ENCODE assay signal across 12 cellular contexts in genomic region chr15:78937132-78937739, GRCh38. TPM values are rescaled to one million over a fixed set of nuclear protein-coding genes. Genes with fewer than 3 reads are reported as not detected.
DNase-seq lines count a peak whose midpoint lies in the region; ATAC-seq and TF ChIP-seq lines count a peak whose summit lies in the region.
"Had no signal": no experiment of that assay in that cellular context is flagged by ENCODE, and none has a peak within 500 bp of the region (broad histone marks: within the 10 kb centered on the region; RNA-seq: fewer than 3 reads in every experiment).

No MANE protein-coding gene starts in this region.

- H3K36me3 Mint-ChIP-seq in endothelial cell (ENCODE audit: low read depth, unreplicated experiment): no peaks in the 10 kb centered on the region

- TF ChIP-seq CTCF in GM12865 (IDR thresholded peaks at IDR 0.05; ENCODE audit: insufficient read depth, low read depth, low read length, missing control alignments): no peak
- TF ChIP-seq CTCF in OCI-LY3 (IDR thresholded peaks at IDR 0.05; ENCODE audit: low read depth, low read length): no peak
- TF ChIP-seq CTCF in endothelial cell (IDR thresholded peaks at IDR 0.05; ENCODE audit: unreplicated experiment): no peak
- no peak for TF ChIP-seq CTCF in parathyroid adenoma (IDR thresholded peaks at IDR 0.05)

- H3K9me3 ChIP-seq in OCI-LY3 (ENCODE audit: insufficient read depth, low read length) (no peaks in the 10 kb centered on the region), parathyroid adenoma (ENCODE audit: control insufficient read depth, low read length) (no peaks in the 10 kb centered on the region)

- no peaks in the 10 kb centered on the region for H3K27me3 ChIP-seq in OCI-LY3 (ENCODE audit: low read depth, low read length)
- H3K27me3 ChIP-seq in parathyroid adenoma (ENCODE audit: control insufficient read depth, insufficient read depth, low read length): no peaks in the 10 kb centered on the region

- H3K79me2 ChIP-seq in OCI-LY3 (ENCODE audit: low read length): peaks cover 60% of the 10 kb centered on the region
- no peaks in the 10 kb centered on the region for H3K79me2 ChIP-seq in parathyroid adenoma

- H3K9me3 Mint-ChIP-seq in endothelial cell (ENCODE audit: unreplicated experiment): no peaks in the 10 kb centered on the region
- H3K9me3 Mint-ChIP-seq: naive thymus-derived CD8-positive, alpha-beta T cell had no signal

- peak overlapping the region; percentile 41 for H3K27ac Mint-ChIP-seq in endothelial cell (ENCODE audit: unreplicated experiment)

- H2AFZ ChIP-seq in OCI-LY3 (ENCODE audit: low read depth, low read length) (no peak overlapping the region), parathyroid adenoma (no peak overlapping the region)

- H3K36me3 ChIP-seq in OCI-LY3 (replicated peaks; ENCODE audit: low read depth, low read length) (peaks cover 69% of the 10 kb centered on the region), parathyroid adenoma (ENCODE audit: control insufficient read depth, insufficient read depth, low read length) (no peaks in the 10 kb centered on the region)

- H4K20me1 ChIP-seq in OCI-LY3 (ENCODE audit: insufficient read depth, low read length): no peaks in the 10 kb centered on the region

- H3K4me3 ChIP-seq in GM12865 (ENCODE audit: low read depth, low read length): peak overlapping the region; percentile 16; the same call in 1 of the 2 replicates
- no peak overlapping the region for H3K4me3 ChIP-seq in OCI-LY3 (ENCODE audit: low read length)
- H3K4me3 ChIP-seq in parathyroid adenoma (ENCODE audit: low read depth, low read length): no peak overlapping the region

- H3K4me1 ChIP-seq in OCI-LY3 (ENCODE audit: low read length): peaks cover 60% of the 10 kb centered on the region
- no peaks in the 10 kb centered on the region for H3K4me1 ChIP-seq in parathyroid adenoma

- H3K4me2 ChIP-seq in OCI-LY3 (ENCODE audit: low read length) (peak overlapping the region; percentile 19), parathyroid adenoma (ENCODE audit: low read length) (no peak overlapping the region)
- H3K4me2 ChIP-seq: KMS-11 had no signal

- H3K27me3 Mint-ChIP-seq in endothelial cell (ENCODE audit: unreplicated experiment): peaks cover 7% of the 10 kb centered on the region

- H3K9ac ChIP-seq in OCI-LY3 (ENCODE audit: low read length) (peak overlapping the region; percentile 53; the same call in 1 of the 2 replicates), parathyroid adenoma (no peak overlapping the region)
- H3K9ac ChIP-seq: KMS-11 had no signal

- H3K4me1 Mint-ChIP-seq in endothelial cell (ENCODE audit: unreplicated experiment): peaks cover 29% of the 10 kb centered on the region

- no peak for ATAC-seq in GM18870 (IDR thresholded peaks at IDR 0.05; ENCODE audit: unreplicated experiment)

- H3K4me3 Mint-ChIP-seq in endothelial cell (ENCODE audit: unreplicated experiment): no peak overlapping the region

- H3K27ac ChIP-seq in OCI-LY3 (ENCODE audit: low read length) (peak overlapping the region; percentile 94), parathyroid adenoma (peak overlapping the region; percentile 53)
- H3K27ac ChIP-seq: KMS-11 had no signal

- no peak for DNase-seq in GM12865 (ENCODE audit: low read depth)
- peak; percentile 31 for DNase-seq in endothelial cell (ENCODE audit: low spot score)
- no peak for DNase-seq in DMS153 treated with DMSO at 0.1 percent for 48 hours (lab: John Stamatoyannopoulos, UW; ENCODE audit: unreplicated experiment)
- DNase-seq in NCI-H1436 (lab: John Stamatoyannopoulos, UW): no peak
- no peak for DNase-seq in NCI-H128 (lab: John Stamatoyannopoulos, UW; ENCODE audit: unreplicated experiment)
- DNase-seq: activated CD4-positive, CD25-positive, alpha-beta regulatory T cell; EL had no signal

RNA-seq across cellular contexts. Expression of gene CTSH, which starts 7.6 kb away (rescaled TPM):
- 10.0 TPM for total RNA-seq in endothelial cell (ENCODE audit: unreplicated experiment)
